In genomic region chr14:104586832-104587620, GRCh38 we compare ENCODE assay signal across 15 cellular contexts. TPM values are rescaled to one million over a fixed set of nuclear protein-coding genes. Genes with fewer than 3 reads are reported as not detected.
A peak's percentile ranks its signal among the peaks of the same experiment; 100 is the strongest.
DNase-seq lines count a peak whose midpoint lies in the region; ATAC-seq and TF ChIP-seq lines count a peak whose summit lies in the region.
"Had no signal": no experiment of that assay in that cellular context is flagged by ENCODE, and none has a peak within 500 bp of the region (broad histone marks: within the 10 kb centered on the region; RNA-seq: fewer than 3 reads in every experiment).

No MANE protein-coding gene starts in this region.

- intact Hi-C loops in activated T-helper 2 cell treated with anti-CD3 and anti-CD28 coated beads, Interferon-gamma antibody, Interleukin-2, Interleukin-4, amounts not matched to agents 10 μg/mL and 5 μg/mL and 100 μg/mL, durations not matched to agents 14 hours and 24 hours and 36 hours (cut with micrococcal nuclease), result no loop called here

- H3K36me3 Mint-ChIP-seq in activated T-helper 2 cell treated with anti-CD3 and anti-CD28 coated beads, Interferon-gamma antibody, Interleukin-2, Interleukin-4, amounts not matched to agents 10 μg/mL and 5 μg/mL and 100 μg/mL, durations not matched to agents 14 hours and 24 hours and 36 hours (ENCODE audit: low read depth), result no peaks in the 10 kb centered on the region

- no peak overlapping the region for H3K4me3 Mint-ChIP-seq in activated T-helper 2 cell treated with anti-CD3 and anti-CD28 coated beads, Interferon-gamma antibody, Interleukin-2, Interleukin-4, amounts not matched to agents 10 μg/mL and 5 μg/mL and 100 μg/mL, durations not matched to agents 14 hours and 24 hours and 36 hours (ENCODE audit: low read depth)

- ATAC-seq in HG03135 (IDR thresholded peaks at IDR 0.05; ENCODE audit: unreplicated experiment) (no peak), GM19455 (IDR thresholded peaks at IDR 0.05; ENCODE audit: unreplicated experiment) (no peak)

- TF ChIP-seq CTCF in foreskin fibroblast (IDR thresholded peaks at IDR 0.05; ENCODE audit: low read depth, low read length), result no peak

- no peaks in the 10 kb centered on the region for H3K9me3 Mint-ChIP-seq in activated T-helper 2 cell treated with anti-CD3 and anti-CD28 coated beads, Interferon-gamma antibody, Interleukin-2, Interleukin-4, amounts not matched to agents 10 μg/mL and 5 μg/mL and 100 μg/mL, durations not matched to agents 14 hours and 24 hours and 36 hours

- H3K27me3 Mint-ChIP-seq in activated T-helper 2 cell treated with anti-CD3 and anti-CD28 coated beads, Interferon-gamma antibody, Interleukin-2, Interleukin-4, amounts not matched to agents 10 μg/mL and 5 μg/mL and 100 μg/mL, durations not matched to agents 14 hours and 24 hours and 36 hours (ENCODE audit: low read depth), result no peaks in the 10 kb centered on the region

- no peak overlapping the region for H3K4me3 ChIP-seq in foreskin fibroblast (ENCODE audit: low read depth in 1 of 2, low read length in 2 of 2)
- H3K4me3 ChIP-seq: prostate gland, SJCRH30, suprapubic skin had no signal

- DNase-seq in AG20443 (ENCODE audit: low spot score) (peak; percentile 52), NCI-H1694 (lab: John Stamatoyannopoulos, UW) (peak; percentile 99), foreskin fibroblast (peak; percentile 14 to 44), myocyte (ENCODE audit: low read depth) (peak; percentile 61), UCSD-AML1 (lab: John Stamatoyannopoulos, UW; ENCODE audit: unreplicated experiment) (no peak)
- DNase-seq in activated T-helper 2 cell treated with anti-CD3 and anti-CD28 coated beads, Interferon-gamma antibody, Interleukin-2, Interleukin-4, amounts not matched to agents 10 μg/mL and 5 μg/mL and 100 μg/mL, durations not matched to agents 14 hours and 24 hours and 36 hours (ENCODE audit: low spot score), result no peak
- DNase-seq: activated CD4-positive, alpha-beta T cell treated with anti-CD3 and anti-CD28 coated beads, Interleukin-2, amount 50 U/mL, for 48 hours; cortex of kidney; MM.1S; NCI-H2081 treated with DMSO at 0.1 percent for 48 hours; SJCRH30 had no signal

- H3K4me1 Mint-ChIP-seq in activated T-helper 2 cell treated with anti-CD3 and anti-CD28 coated beads, Interferon-gamma antibody, Interleukin-2, Interleukin-4, amounts not matched to agents 10 μg/mL and 5 μg/mL and 100 μg/mL, durations not matched to agents 14 hours and 24 hours and 36 hours (ENCODE audit: low read depth), result no peaks in the 10 kb centered on the region

- no peak overlapping the region for H3K27ac Mint-ChIP-seq in activated T-helper 2 cell treated with anti-CD3 and anti-CD28 coated beads, Interferon-gamma antibody, Interleukin-2, Interleukin-4, amounts not matched to agents 10 μg/mL and 5 μg/mL and 100 μg/mL, durations not matched to agents 14 hours and 24 hours and 36 hours

RNA-seq across cellular contexts. Expression of gene C14orf180, which starts 7.5 kb away (rescaled TPM):
- total RNA-seq in myocyte, result 0.67 TPM in 1 of 2 replicates, not detected in the other
- not detected for polyA plus RNA-seq in myocyte (2012)
- not detected in 2 replicates for total RNA-seq in activated T-helper 2 cell treated with anti-CD3 and anti-CD28 coated beads, Interferon-gamma antibody, Interleukin-2, Interleukin-4, amounts not matched to agents 10 μg/mL and 5 μg/mL and 100 μg/mL, durations not matched to agents 14 hours and 24 hours and 36 hours
- total RNA-seq: SJCRH30 had no signal

RNA-seq across cellular contexts. Expression of gene TMEM179, which starts 17.5 kb away (rescaled TPM):
- total RNA-seq in myocyte, result not detected in 2 replicates
- 0.19 TPM for polyA plus RNA-seq in myocyte (2012)
- total RNA-seq in activated T-helper 2 cell treated with anti-CD3 and anti-CD28 coated beads, Interferon-gamma antibody, Interleukin-2, Interleukin-4, amounts not matched to agents 10 μg/mL and 5 μg/mL and 100 μg/mL, durations not matched to agents 14 hours and 24 hours and 36 hours, result 0.18 and 0.30 TPM in 2 replicates
- total RNA-seq: SJCRH30, suprapubic skin had no signal

Comparison
In these comparisons a context has a peak if more than half of its experiments do, and no peak if none do; other contexts are left out.
1. DNase-seq: peak in AG20443 (single experiment), NCI-H1694 (single experiment), foreskin fibroblast (2 of 2) and myocyte (single experiment); none in UCSD-AML1 (single experiment) and activated T-helper 2 cell treated with anti-CD3 and anti-CD28 coated beads, Interferon-gamma antibody, Interleukin-2, Interleukin-4, amounts not matched to agents 10 μg/mL and 5 μg/mL and 100 μg/mL, durations not matched to agents 14 hours and 24 hours and 36 hours (single experiment).